Comparison of ENCODE assay signal across 11 cellular contexts in the genomic region with DNA sequence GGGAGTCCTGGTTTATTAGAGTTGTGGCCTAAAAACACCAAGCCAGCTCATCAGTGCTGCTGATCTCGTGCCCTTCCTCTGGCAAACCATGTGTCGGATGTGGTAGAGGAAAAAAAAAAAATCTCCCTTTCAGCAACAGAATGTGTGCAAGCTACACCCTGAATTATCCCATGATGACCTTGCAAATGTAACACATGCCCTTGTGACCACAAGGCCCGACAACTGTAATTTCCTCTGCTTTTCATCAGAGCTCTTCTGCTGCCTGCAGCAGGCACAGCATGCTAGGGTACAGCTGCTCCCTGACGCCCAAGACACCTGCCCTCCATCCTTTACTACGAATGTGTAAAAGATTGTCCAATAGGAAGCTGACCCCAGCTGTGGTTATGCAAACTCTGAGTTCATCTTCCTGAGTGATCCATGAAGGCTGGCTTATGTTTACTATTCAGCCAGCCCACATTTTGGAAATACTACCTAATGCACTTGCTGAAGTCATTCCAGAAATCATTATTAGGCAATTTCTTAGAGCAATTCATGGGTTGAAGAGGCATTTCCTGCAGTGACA.
DNase-seq lines count a peak whose midpoint lies in the region; ATAC-seq and TF ChIP-seq lines count a peak whose summit lies in the region.
"Had no signal": no experiment of that assay in that cellular context is flagged by ENCODE, and none has a peak within 500 bp of the region (broad histone marks: within the 10 kb centered on the region; RNA-seq: fewer than 3 reads in every experiment).

No MANE protein-coding gene starts in this region.

- no peak for TF ChIP-seq CTCF in GM13976 (IDR thresholded peaks at IDR 0.05; ENCODE audit: borderline replicate concordance, control extremely low read depth, extremely low read depth, insufficient read depth, missing control alignments)

- H3K36me3 Mint-ChIP-seq in effector memory CD8-positive, alpha-beta T cell (ENCODE audit: insufficient read depth), result peaks cover 5% of the 10 kb centered on the region

- DNase-seq in DMS153 (lab: John Stamatoyannopoulos, UW), result peak; percentile 26
- DNase-seq in DMS153 treated with DMSO at 0.1 percent for 48 hours (lab: John Stamatoyannopoulos, UW; ENCODE audit: unreplicated experiment), result no peak
- DNase-seq in NCI-H226, result peak; percentile 42
- DNase-seq in effector memory CD8-positive, alpha-beta T cell, result peak in 1 of 3 experiments; percentile 7
- DNase-seq in skeletal muscle cell (ENCODE audit: low read depth), result peak; percentile 83
- no peak for DNase-seq in GM13976 (ENCODE audit: low spot score)
- DNase-seq in activated CD4-positive, alpha-beta T cell treated with anti-CD3 and anti-CD28 coated beads for 48 hours, result no peak
- DNase-seq: 8988T; stimulated activated CD4-positive, alpha-beta T cell treated with anti-CD3 and anti-CD28 coated beads, Interleukin-4, amount 100 ng/mL, for 1 hour had no signal

- no peaks in the 10 kb centered on the region for H3K27me3 Mint-ChIP-seq in effector memory CD8-positive, alpha-beta T cell

- H3K27ac Mint-ChIP-seq in effector memory CD8-positive, alpha-beta T cell, result peak overlapping the region in 1 of 2 donors; percentile 13
- H3K27ac Mint-ChIP-seq: activated T-helper 17 cell treated with anti-CD3 and anti-CD28 coated beads, Interleukin-2, amount 50 U/mL, for 72 hours had no signal

- no peak overlapping the region for H3K4me3 ChIP-seq in skeletal muscle cell (ENCODE audit: low read depth, low read length)

- H3K4me1 Mint-ChIP-seq in effector memory CD8-positive, alpha-beta T cell (ENCODE audit: low read depth in 2 of 2), result peaks cover 0 to 7% of the 10 kb centered on the region in 2 donors
- H3K4me1 Mint-ChIP-seq: activated T-helper 17 cell treated with anti-CD3 and anti-CD28 coated beads, Interleukin-2, amount 50 U/mL, for 72 hours had no signal

- ATAC-seq in effector memory CD8-positive, alpha-beta T cell (replicated peaks), result peak; percentile 86
- ATAC-seq in HG03108 (IDR thresholded peaks at IDR 0.05; ENCODE audit: unreplicated experiment), result no peak
- ATAC-seq: activated T-helper 17 cell treated with anti-CD3 and anti-CD28 coated beads, Interleukin-2, amount 50 U/mL, for 72 hours had no signal

- peaks cover 7 to 12% of the 10 kb centered on the region in 2 donors for H3K9me3 Mint-ChIP-seq in effector memory CD8-positive, alpha-beta T cell

- in situ Hi-C loops in GM13976 (cut with MboI; ENCODE audit: low sequenced_read_pairs, unreplicated experiment), result no loop called here

- no peak overlapping the region for H3K4me3 Mint-ChIP-seq in effector memory CD8-positive, alpha-beta T cell
- H3K4me3 Mint-ChIP-seq: activated T-helper 17 cell treated with anti-CD3 and anti-CD28 coated beads, Interleukin-2, amount 50 U/mL, for 72 hours had no signal

Comparison
In these comparisons a context has a peak if more than half of its experiments do, and no peak if none do; other contexts are left out.
1. DNase-seq: peak in DMS153 (single experiment), NCI-H226 (single experiment) and skeletal muscle cell (single experiment); none in DMS153 treated with DMSO at 0.1 percent for 48 hours (single experiment), GM13976 (single experiment) and activated CD4-positive, alpha-beta T cell treated with anti-CD3 and anti-CD28 coated beads for 48 hours (single experiment).